Comparison of ENCODE assay signal across 20 cellular contexts in genomic region chr4:183984561-183984960, GRCh38.
"Had no signal": no experiment of that assay in that cellular context is flagged by ENCODE, and none has a peak within 500 bp of the region (broad histone marks: within the 10 kb centered on the region; RNA-seq: fewer than 3 reads in every experiment).

No MANE protein-coding gene starts in this region.

- H3K9me3 ChIP-seq: body of pancreas, spleen, tibial nerve had no signal

- H3K36me3 Mint-ChIP-seq: activated CD4-positive, alpha-beta memory T cell treated with anti-CD3 and anti-CD28 coated beads for 36 hours; activated naive CD4-positive, alpha-beta T cell treated with anti-CD3 and anti-CD28 coated beads, Interleukin-2, amount 10 ng/mL, durations not matched to agents 7 days and 5 days had no signal

- ATAC-seq: activated T-cell treated with anti-CD3 and anti-CD28 coated beads, Interleukin-2, amount 50 U/mL, for 72 hours; body of pancreas; effector memory CD8-positive, alpha-beta T cell; esophagus mucosa; left lobe of liver; SK-N-SH treated with all-trans-retinoic acid at 6 μM for 48 hours had no signal

- H3K36me3 ChIP-seq: spleen, tibial nerve had no signal

- H3K9me3 Mint-ChIP-seq: activated CD4-positive, alpha-beta memory T cell treated with anti-CD3 and anti-CD28 coated beads for 36 hours; activated naive CD4-positive, alpha-beta T cell treated with anti-CD3 and anti-CD28 coated beads, Interleukin-2, amount 10 ng/mL, durations not matched to agents 7 days and 5 days; activated T-cell treated with anti-CD3 and anti-CD28 coated beads, Interleukin-2, amount 50 U/mL, for 72 hours; effector memory CD8-positive, alpha-beta T cell; nephron progenitor cell had no signal

- FAIRE-seq: colon, endothelial cell of umbilical vein, frontal cortex, kidney, urothelium cell line had no signal

- H3K4me1 Mint-ChIP-seq: activated naive CD4-positive, alpha-beta T cell treated with anti-CD3 and anti-CD28 coated beads, Interleukin-2, amount 10 ng/mL, durations not matched to agents 7 days and 5 days had no signal

- DNase-seq: activated CD4-positive, alpha-beta memory T cell treated with anti-CD3 and anti-CD28 coated beads for 36 hours; activated CD4-positive, alpha-beta T cell treated with anti-CD3 and anti-CD28 coated beads for 48 hours; activated effector memory CD4-positive, alpha-beta T cell treated with Interleukin-2 at 50 U/mL for 16 hours; activated naive CD4-positive, alpha-beta T cell treated with anti-CD3 and anti-CD28 coated beads, Interleukin-2, amount 10 ng/mL, durations not matched to agents 7 days and 5 days; activated T-cell treated with anti-CD3 and anti-CD28 coated beads, Interleukin-2, amount 50 U/mL, for 72 hours; body of pancreas; effector memory CD8-positive, alpha-beta T cell; kidney; nephron progenitor cell; spleen; stimulated activated CD4-positive, alpha-beta T cell treated with anti-CD3 and anti-CD28 coated beads, Interleukin-4, amount 100 ng/mL, for 24 hours; stimulated activated naive CD4-positive, alpha-beta T cell treated with Interleukin-2 at 50 U/mL for 16 hours had no signal

- H3K4me3 ChIP-seq: body of pancreas, spleen, tibial nerve had no signal

- H3K27ac ChIP-seq: body of pancreas, spleen, tibial nerve had no signal

- H3K4me3 Mint-ChIP-seq: activated CD4-positive, alpha-beta memory T cell treated with anti-CD3 and anti-CD28 coated beads for 36 hours; activated naive CD4-positive, alpha-beta T cell treated with anti-CD3 and anti-CD28 coated beads, Interleukin-2, amount 10 ng/mL, durations not matched to agents 7 days and 5 days; activated T-cell treated with anti-CD3 and anti-CD28 coated beads, Interleukin-2, amount 50 U/mL, for 72 hours; effector memory CD8-positive, alpha-beta T cell; nephron progenitor cell had no signal

- H3K27me3 ChIP-seq: body of pancreas, spleen, tibial nerve had no signal

- H3K27ac Mint-ChIP-seq: activated CD4-positive, alpha-beta memory T cell treated with anti-CD3 and anti-CD28 coated beads for 36 hours; activated naive CD4-positive, alpha-beta T cell treated with anti-CD3 and anti-CD28 coated beads, Interleukin-2, amount 10 ng/mL, durations not matched to agents 7 days and 5 days; activated T-cell treated with anti-CD3 and anti-CD28 coated beads, Interleukin-2, amount 50 U/mL, for 72 hours; effector memory CD8-positive, alpha-beta T cell; nephron progenitor cell had no signal
